Comparison of ENCODE assay signal across 18 cellular contexts in the genomic region with DNA sequence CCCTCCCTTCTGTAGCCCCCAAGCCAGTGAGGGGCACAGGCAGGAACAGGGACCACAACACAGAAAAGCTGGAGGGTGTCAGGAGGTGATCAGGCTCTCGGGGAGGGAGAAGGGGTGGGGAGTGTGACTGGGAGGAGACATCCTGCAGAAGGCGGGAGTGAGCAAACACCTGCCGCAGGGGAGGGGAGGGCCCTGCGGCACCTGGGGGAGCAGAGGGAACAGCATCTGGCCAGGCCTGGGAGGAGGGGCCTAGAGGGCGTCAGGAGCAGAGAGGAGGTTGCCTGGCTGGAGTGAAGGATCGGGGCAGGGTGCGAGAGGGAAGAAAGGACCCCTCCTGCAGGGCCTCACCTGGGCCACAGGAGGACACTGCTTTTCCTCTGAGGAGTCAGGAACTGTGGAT. TPM values are rescaled to one million over a fixed set of nuclear protein-coding genes. Genes with fewer than 3 reads are reported as not detected.
DNase-seq lines count a peak whose midpoint lies in the region; ATAC-seq, FAIRE-seq and TF ChIP-seq lines count a peak whose summit lies in the region.
"Had no signal": no experiment of that assay in that cellular context is flagged by ENCODE, and none has a peak within 500 bp of the region (broad histone marks: within the 10 kb centered on the region; RNA-seq: fewer than 3 reads in every experiment).

No MANE protein-coding gene starts in this region.

- H3K27me3 ChIP-seq in Peyer's patch = no peaks in the 10 kb centered on the region

- H3K27ac ChIP-seq in Peyer's patch = peak overlapping the region in 1 of 4 donors; percentile 13
- H3K27ac ChIP-seq: neutrophil, sigmoid colon, SK-N-MC, upper lobe of right lung had no signal

- H3K4me3 ChIP-seq in Peyer's patch = no peak overlapping the region
- H3K4me3 ChIP-seq: sigmoid colon, SK-N-MC, upper lobe of right lung had no signal

- H3K36me3 ChIP-seq in Peyer's patch = no peaks in the 10 kb centered on the region
- H3K36me3 ChIP-seq: neutrophil, sigmoid colon, upper lobe of right lung had no signal

- H3K4me1 ChIP-seq in Peyer's patch = no peaks in the 10 kb centered on the region
- H3K4me1 ChIP-seq: sigmoid colon, upper lobe of right lung had no signal

- no peak for TF ChIP-seq CTCF in Peyer's patch (IDR thresholded peaks at IDR 0.05)
- TF ChIP-seq CTCF in D721Med (IDR thresholded peaks at IDR 0.05; ENCODE audit: insufficient read depth, missing control alignments) = no peak
- no peak for TF ChIP-seq CTCF in GM10266 (IDR thresholded peaks at IDR 0.05; ENCODE audit: control insufficient read depth, insufficient read depth, low read depth, missing control alignments)

- FAIRE-seq in D721Med (lab: Jason Lieb, UNC) = no peak
- FAIRE-seq: islet of Langerhans, TTC549 had no signal

- DNase-seq in DMS53 treated with DMSO at 0.1 percent for 48 hours (lab: John Stamatoyannopoulos, UW; ENCODE audit: unreplicated experiment) = peak; percentile 71
- DNase-seq in NCI-H146 treated with DMSO at 0.1 percent for 48 hours (lab: John Stamatoyannopoulos, UW; ENCODE audit: unreplicated experiment) = peak; percentile 97
- DNase-seq in Peyer's patch = peak in 2 of 3 donors; percentile 58 to 62
- DNase-seq in mesenteric fat pad (ENCODE audit: low spot score) = peak; percentile 33
- DNase-seq in stimulated activated CD4-positive, alpha-beta T cell treated with anti-CD3 and anti-CD28 coated beads, Interleukin-12 subunit alpha, Interleukin-12 subunit beta, amount 100 ng/mL, for 4 hours = no peak
- no peak for DNase-seq in D721Med (ENCODE audit: insufficient read length, low spot score)
- no peak for DNase-seq in GM10266 (ENCODE audit: extremely low spot score)
- DNase-seq: AML-193, anterior cingulate cortex, GOT3, IMR-90, sigmoid colon, upper lobe of right lung had no signal

- ATAC-seq in GM18868 (IDR thresholded peaks at IDR 0.05; ENCODE audit: unreplicated experiment) = no peak

- no peaks in the 10 kb centered on the region for H3K9me3 ChIP-seq in Peyer's patch
- H3K9me3 ChIP-seq: neutrophil, upper lobe of right lung had no signal

- TF ChIP-seq POLR2A in Peyer's patch (IDR thresholded peaks at IDR 0.05) = no peak

RNA-seq across cellular contexts. Expression of gene KLK3, which starts 4.2 kb away (rescaled TPM):
- total RNA-seq in Peyer's patch (1 to 10 TPM in 3 of 4 donors, not detected in 1; 1.2 to 2.4 (median 1.9) TPM), mesenteric fat pad (not detected)
- total RNA-seq: IMR-90, sigmoid colon, upper lobe of right lung had no signal

RNA-seq across cellular contexts. Expression of gene KLK2, which starts 14.3 kb away (rescaled TPM):
- total RNA-seq in Peyer's patch (not detected), mesenteric fat pad (not detected)
- total RNA-seq: IMR-90, sigmoid colon, upper lobe of right lung had no signal

RNA-seq across cellular contexts. Expression of gene KLK15, which starts 25.5 kb away (rescaled TPM):
- not detected for total RNA-seq in Peyer's patch
- total RNA-seq in mesenteric fat pad = not detected
- total RNA-seq: IMR-90, sigmoid colon, upper lobe of right lung had no signal

RNA-seq across cellular contexts. Expression of gene KLK1, which starts 35.3 kb away (rescaled TPM):
- total RNA-seq in Peyer's patch = 10 to 100 TPM; 24.5 to 60.2 (median 47.3) TPM
- total RNA-seq in mesenteric fat pad = 1.1 TPM
- total RNA-seq: IMR-90, sigmoid colon had no signal

RNA-seq across cellular contexts. Expression of gene KLK4, which starts 52.3 kb away (rescaled TPM):
- 1 to 10 TPM in 1 of 4 donors, not detected in 3; 1.4 TPM for total RNA-seq in Peyer's patch
- not detected for total RNA-seq in mesenteric fat pad
- total RNA-seq: IMR-90, sigmoid colon, upper lobe of right lung had no signal

Comparison
In these comparisons a context has a peak if more than half of its experiments do, and no peak if none do; other contexts are left out.
1. DNase-seq: peak in DMS53 treated with DMSO at 0.1 percent for 48 hours (single experiment), NCI-H146 treated with DMSO at 0.1 percent for 48 hours (single experiment), Peyer's patch (2 of 3) and mesenteric fat pad (single experiment); none in stimulated activated CD4-positive, alpha-beta T cell treated with anti-CD3 and anti-CD28 coated beads, Interleukin-12 subunit alpha, Interleukin-12 subunit beta, amount 100 ng/mL, for 4 hours (single experiment), D721Med (single experiment) and GM10266 (single experiment).